Comparison of ENCODE assay signal across 21 cellular contexts in the genomic region with DNA sequence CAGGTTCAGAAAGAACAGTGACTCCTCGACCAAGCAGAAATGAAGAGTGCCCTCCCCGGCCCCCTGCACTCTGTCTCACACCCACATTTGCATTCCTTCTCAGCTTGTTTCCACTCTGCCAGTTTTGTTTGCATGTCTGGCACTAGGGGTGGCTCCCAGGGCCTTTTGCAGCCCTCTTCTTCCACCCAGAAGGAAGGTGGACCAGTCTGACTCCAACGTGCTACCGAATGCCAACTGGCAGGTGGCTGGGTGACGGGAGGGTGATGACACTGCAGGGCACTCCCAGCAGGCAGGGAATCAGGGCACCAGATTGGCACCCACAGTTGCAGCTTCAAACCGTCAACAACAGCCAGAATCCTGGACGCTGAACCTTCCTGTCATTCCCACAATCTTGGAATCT.
DNase-seq lines count a peak whose midpoint lies in the region; ATAC-seq, FAIRE-seq and TF ChIP-seq lines count a peak whose summit lies in the region.
"Had no signal": no experiment of that assay in that cellular context is flagged by ENCODE, and none has a peak within 500 bp of the region (broad histone marks: within the 10 kb centered on the region; RNA-seq: fewer than 3 reads in every experiment).

No MANE protein-coding gene starts in this region.

- ATAC-seq in Right ventricle myocardium superior (ENCODE audit: poor library complexity) (peak; percentile 92), right cardiac atrium (peak; percentile 39 to 61), GM21528 (IDR thresholded peaks at IDR 0.05; ENCODE audit: low FRiP score, unreplicated experiment) (no peak)
- peak; percentile 78 to 80 for ATAC-seq in stimulated activated naive B cell treated with anti-CD40 and anti-IgM and Interleukin-4, amounts not matched to agents 10 μg/mL and 1 μg/mL and 100 μg/mL, for 72 hours (replicated peaks)
- ATAC-seq: SK-N-SH treated with all-trans-retinoic acid at 6 μM for 48 hours had no signal

- H3K27me3 ChIP-seq in astrocyte (ENCODE audit: insufficient read depth, low read length) (no peaks in the 10 kb centered on the region), right cardiac atrium (ENCODE audit: control insufficient read depth, insufficient read depth) (no peaks in the 10 kb centered on the region)

- no peaks in the 10 kb centered on the region for H3K36me3 ChIP-seq in astrocyte (ENCODE audit: insufficient read depth, low read length)

- peak; percentile 45 for DNase-seq in Right ventricle myocardium superior
- DNase-seq in cardiac septum (ENCODE audit: low spot score) = no peak
- peak; percentile 26 for DNase-seq in astrocyte (ENCODE audit: low read depth)
- peak in 2 of 3 donors; percentile 38 to 61 for DNase-seq in right cardiac atrium
- no peak for DNase-seq in stimulated activated naive B cell treated with anti-CD40 and anti-IgM and Interleukin-4, amounts not matched to agents 10 μg/mL and 1 μg/mL and 100 μg/mL, for 72 hours
- DNase-seq in epidermal melanocyte (ENCODE audit: insufficient read length, low spot score) = no peak
- DNase-seq in anterior cingulate cortex (lab: John Stamatoyannopoulos, UW) = no peak
- DNase-seq: COR-L47; DMS153; EL; MV-4-11; NCI-H1417 treated with DMSO at 0.1 percent for 48 hours; NCI-H2081 treated with DMSO at 0.1 percent for 48 hours; NCI-H524 treated with DMSO at 0.1 percent for 48 hours; NK-92 treated with Interleukin-12 subunit alpha and Interleukin-12 subunit beta, amount 100 ng/mL, for 24 hours; PC-9 had no signal

- no peaks in the 10 kb centered on the region for H3K4me1 Mint-ChIP-seq in astrocyte (ENCODE audit: low read depth, unreplicated experiment)
- H3K4me1 Mint-ChIP-seq in stimulated activated naive B cell treated with anti-CD40 and anti-IgM and Interleukin-4, amounts not matched to agents 10 μg/mL and 1 μg/mL and 100 μg/mL, for 72 hours = peaks cover 29 to 46% of the 10 kb centered on the region in 2 donors
- H3K4me1 Mint-ChIP-seq: CD14-positive monocyte had no signal

- TF ChIP-seq CTCF in astrocyte (IDR thresholded peaks at IDR 0.05; ENCODE audit: insufficient read depth, low read depth, low read length) = no peak

- H3K9me3 ChIP-seq in astrocyte (ENCODE audit: insufficient read depth, low read depth, low read length) = no peaks in the 10 kb centered on the region
- no peaks in the 10 kb centered on the region for H3K9me3 ChIP-seq in right cardiac atrium (ENCODE audit: control insufficient read depth, low read length)

- no peaks in the 10 kb centered on the region for H3K36me3 Mint-ChIP-seq in astrocyte (ENCODE audit: low read depth, unreplicated experiment)
- H3K36me3 Mint-ChIP-seq in stimulated activated naive B cell treated with anti-CD40 and anti-IgM and Interleukin-4, amounts not matched to agents 10 μg/mL and 1 μg/mL and 100 μg/mL, for 72 hours = peaks cover 0 to 4% of the 10 kb centered on the region in 2 donors
- H3K36me3 Mint-ChIP-seq: CD14-positive monocyte had no signal

- H3K4me1 ChIP-seq in astrocyte (ENCODE audit: insufficient read depth, low read length) (no peaks in the 10 kb centered on the region), right cardiac atrium (ENCODE audit: control insufficient read depth, insufficient read depth, low read length) (no peaks in the 10 kb centered on the region)

- FAIRE-seq in astrocyte (lab: Jason Lieb, UNC) = no peak
- FAIRE-seq: A204.1, H54 had no signal

- 67% methylated on average over 7 of the region's 7 CpGs for WGBS in right cardiac atrium

- H3K4me2 ChIP-seq in astrocyte (ENCODE audit: low read length) = no peak overlapping the region
- H3K4me2 ChIP-seq: PC-9 had no signal

- no peak overlapping the region for H2AFZ ChIP-seq in astrocyte (ENCODE audit: low read depth, low read length)
- H2AFZ ChIP-seq: PC-9 had no signal

- no peak overlapping the region for H3K4me3 ChIP-seq in astrocyte (ENCODE audit: insufficient read depth, low read depth, low read length)
- no peak overlapping the region for H3K4me3 ChIP-seq in right cardiac atrium (ENCODE audit: low read length)
- H3K4me3 ChIP-seq: PC-9 had no signal

- peaks cover 14% of the 10 kb centered on the region for H3K27me3 Mint-ChIP-seq in astrocyte (ENCODE audit: low read depth, unreplicated experiment)
- no peaks in the 10 kb centered on the region for H3K27me3 Mint-ChIP-seq in stimulated activated naive B cell treated with anti-CD40 and anti-IgM and Interleukin-4, amounts not matched to agents 10 μg/mL and 1 μg/mL and 100 μg/mL, for 72 hours

- H3K4me3 Mint-ChIP-seq in astrocyte (ENCODE audit: unreplicated experiment) = no peak overlapping the region
- H3K4me3 Mint-ChIP-seq in stimulated activated naive B cell treated with anti-CD40 and anti-IgM and Interleukin-4, amounts not matched to agents 10 μg/mL and 1 μg/mL and 100 μg/mL, for 72 hours = peak overlapping the region in 1 of 2 donors; percentile 36
- H3K4me3 Mint-ChIP-seq: CD14-positive monocyte had no signal

- no peaks in the 10 kb centered on the region for H4K20me1 ChIP-seq in astrocyte (ENCODE audit: insufficient read depth, low read length)

- H3K27ac ChIP-seq in astrocyte (ENCODE audit: low read depth, low read length) = no peak overlapping the region
- H3K27ac ChIP-seq in right cardiac atrium (ENCODE audit: low read length) = no peak overlapping the region
- H3K27ac ChIP-seq: PC-9 had no signal

- no peak overlapping the region for H3K9ac ChIP-seq in astrocyte (ENCODE audit: low read length)

- peaks cover 3% of the 10 kb centered on the region for H3K9me3 Mint-ChIP-seq in astrocyte (ENCODE audit: unreplicated experiment)
- peaks cover 3% of the 10 kb centered on the region in 2 donors for H3K9me3 Mint-ChIP-seq in stimulated activated naive B cell treated with anti-CD40 and anti-IgM and Interleukin-4, amounts not matched to agents 10 μg/mL and 1 μg/mL and 100 μg/mL, for 72 hours

- H3K79me2 ChIP-seq in astrocyte (ENCODE audit: insufficient read depth, low read length) = no peaks in the 10 kb centered on the region

- intact Hi-C loops in Right ventricle myocardium superior (cut with DNase I) = no loop called here
- intact Hi-C loops in cardiac septum (cut with DNase I) = no loop called here
- intact Hi-C loops in right cardiac atrium (cut with DNase I) = no loop called here

- no peak overlapping the region for H3K27ac Mint-ChIP-seq in astrocyte (ENCODE audit: unreplicated experiment)
- H3K27ac Mint-ChIP-seq in stimulated activated naive B cell treated with anti-CD40 and anti-IgM and Interleukin-4, amounts not matched to agents 10 μg/mL and 1 μg/mL and 100 μg/mL, for 72 hours = no peak overlapping the region
- H3K27ac Mint-ChIP-seq: CD14-positive monocyte had no signal

Comparison
In these comparisons a context has a peak if more than half of its experiments do, and no peak if none do; other contexts are left out.
1. DNase-seq: peak in Right ventricle myocardium superior (single experiment), astrocyte (single experiment) and right cardiac atrium (2 of 3); none in cardiac septum (single experiment), stimulated activated naive B cell treated with anti-CD40 and anti-IgM and Interleukin-4, amounts not matched to agents 10 μg/mL and 1 μg/mL and 100 μg/mL, for 72 hours (single experiment), epidermal melanocyte (single experiment) and anterior cingulate cortex (0 of 58).